ENCODE assay signal across 1 cellular context in genomic region chr11:78798567-78799170, GRCh38.
TF ChIP-seq lines count a peak whose summit lies in the region.

No MANE protein-coding gene starts in this region.

TF ChIP-seq in H1, 55 proteins besides CTCF, POLR2A, EP300 and RAD21 (continued from another document):
- no peak for TF ChIP-seq CHD7 (IDR thresholded peaks at IDR 0.05; ENCODE audit: insufficient replicate concordance, low read length)
